17 cellular contexts compared by ENCODE assay signal in the genomic region with DNA sequence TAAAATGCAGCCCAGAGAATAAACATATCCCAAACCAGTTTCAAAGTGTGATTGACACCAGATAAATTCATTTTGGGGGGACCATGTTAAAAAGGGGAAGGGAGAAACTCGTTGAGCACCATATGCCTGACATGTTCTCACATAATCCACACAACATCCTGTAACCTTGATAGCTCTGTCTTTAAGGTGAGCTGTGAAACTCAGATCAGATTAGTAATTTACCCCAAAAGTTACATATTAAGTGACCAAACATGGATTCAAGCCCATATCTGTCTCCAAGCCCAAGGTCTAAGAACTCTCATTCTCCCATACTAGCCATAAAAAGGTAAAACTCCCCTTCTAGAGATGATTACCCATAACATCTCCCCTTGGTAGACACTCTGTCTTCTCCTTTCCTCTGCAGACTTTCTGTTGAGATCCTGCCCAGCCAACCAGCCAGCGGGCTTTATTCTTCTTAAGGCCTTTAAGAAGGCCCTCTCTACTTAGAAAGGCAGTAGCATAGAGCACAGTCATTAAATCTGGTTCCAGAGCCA.
DNase-seq lines count a peak whose midpoint lies in the region; ATAC-seq lines count a peak whose summit lies in the region.
"Had no signal": no experiment of that assay in that cellular context is flagged by ENCODE, and none has a peak within 500 bp of the region (broad histone marks: within the 10 kb centered on the region; RNA-seq: fewer than 3 reads in every experiment).

No MANE protein-coding gene starts in this region.

- H3K36me3 ChIP-seq in GM23248 (ENCODE audit: low read depth) (no peaks in the 10 kb centered on the region), mesenchymal stem cell (ENCODE audit: control insufficient read depth in 1 of 2, insufficient read depth in 2 of 2, low read depth in 1 of 2, low read length in 2 of 2) (no peaks in the 10 kb centered on the region)
- H3K36me3 ChIP-seq: BLaER1 had no signal

- H3K18ac ChIP-seq in mesenchymal stem cell (ENCODE audit: low read depth in 1 of 2, low read length in 2 of 2): no peak overlapping the region

- H3K27ac ChIP-seq in GM23248 (peak overlapping the region; percentile 81), mesenchymal stem cell (ENCODE audit: low read length, poor library complexity, severe bottlenecking) (no peak overlapping the region)
- H3K27ac ChIP-seq: BLaER1 had no signal

- WGBS in GM23248 (ENCODE audit: low coverage in 1 of 2, low lambda C conversion rate in 2 of 2, missing lambda C conversion rate in 2 of 2), 2 experiments: 69 to 77% methylated on average over 2 of the region's 2 CpGs
- WGBS in mesenchymal stem cell: 94% methylated on average over 2 of the region's 2 CpGs

- H3K4me3 Mint-ChIP-seq in activated CD4-positive, alpha-beta T cell treated with anti-CD3 and anti-CD28 coated beads, Interleukin-2, amount 10 ng/mL, durations not matched to agents 24 days and 14 days: no peak overlapping the region
- H3K4me3 Mint-ChIP-seq: activated CD4-positive, alpha-beta memory T cell treated with anti-CD3 and anti-CD28 coated beads, Interleukin-2, amount 10 ng/mL, durations not matched to agents 7 days and 5 days; dendritic cell treated with granulocyte-macrophage colony-stimulating factor and Interleukin-4, amounts not matched to agents 40 ng/mL and 50 ng/mL, for 4 days; immature natural killer cell had no signal

- peaks cover 5% of the 10 kb centered on the region for H3K9me3 Mint-ChIP-seq in activated CD4-positive, alpha-beta T cell treated with anti-CD3 and anti-CD28 coated beads, Interleukin-2, amount 10 ng/mL, durations not matched to agents 24 days and 14 days
- H3K9me3 Mint-ChIP-seq: activated CD4-positive, alpha-beta memory T cell treated with anti-CD3 and anti-CD28 coated beads, Interleukin-2, amount 10 ng/mL, durations not matched to agents 7 days and 5 days; activated T-helper 2 cell treated with anti-CD3 and anti-CD28 coated beads, Interferon-gamma antibody, Interleukin-2, Interleukin-4, amounts not matched to agents 10 μg/mL and 5 μg/mL and 100 μg/mL, durations not matched to agents 14 hours and 24 hours and 36 hours; dendritic cell treated with granulocyte-macrophage colony-stimulating factor and Interleukin-4, amounts not matched to agents 40 ng/mL and 50 ng/mL, for 4 days had no signal

- peaks cover 57% of the 10 kb centered on the region for H3F3A ChIP-seq in GM23248 (ENCODE audit: insufficient read depth)

- intact Hi-C loops in activated CD4-positive, alpha-beta T cell treated with anti-CD3 and anti-CD28 coated beads, Interleukin-2, amount 10 ng/mL, durations not matched to agents 24 days and 14 days (cut with micrococcal nuclease): no loop called here

- H4K20me1 ChIP-seq in GM23248 (ENCODE audit: insufficient read depth): no peaks in the 10 kb centered on the region
- H4K20me1 ChIP-seq: BLaER1 had no signal

- no peaks in the 10 kb centered on the region for H3K79me1 ChIP-seq in mesenchymal stem cell (replicated peaks; ENCODE audit: low read length, poor library complexity, severe bottlenecking)

- H3K27ac Mint-ChIP-seq in activated CD4-positive, alpha-beta T cell treated with anti-CD3 and anti-CD28 coated beads, Interleukin-2, amount 10 ng/mL, durations not matched to agents 24 days and 14 days: no peak overlapping the region
- H3K27ac Mint-ChIP-seq: activated CD4-positive, alpha-beta memory T cell treated with anti-CD3 and anti-CD28 coated beads, Interleukin-2, amount 10 ng/mL, durations not matched to agents 7 days and 5 days; activated T-helper 2 cell treated with anti-CD3 and anti-CD28 coated beads, Interferon-gamma antibody, Interleukin-2, Interleukin-4, amounts not matched to agents 10 μg/mL and 5 μg/mL and 100 μg/mL, durations not matched to agents 14 hours and 24 hours and 36 hours; dendritic cell treated with granulocyte-macrophage colony-stimulating factor and Interleukin-4, amounts not matched to agents 40 ng/mL and 50 ng/mL, for 4 days; immature natural killer cell had no signal

- H2BK12ac ChIP-seq in mesenchymal stem cell (ENCODE audit: low read length in 2 of 2): no peak overlapping the region

- H2AK5ac ChIP-seq in mesenchymal stem cell (ENCODE audit: low read length, severe bottlenecking): peak overlapping the region; percentile 69

- no peak overlapping the region for H3K4ac ChIP-seq in mesenchymal stem cell (ENCODE audit: low read depth in 1 of 2, low read length in 2 of 2)

- H3K23ac ChIP-seq in mesenchymal stem cell (ENCODE audit: low read length in 2 of 2): no peak overlapping the region

- no peaks in the 10 kb centered on the region for H3K36me3 Mint-ChIP-seq in activated CD4-positive, alpha-beta T cell treated with anti-CD3 and anti-CD28 coated beads, Interleukin-2, amount 10 ng/mL, durations not matched to agents 24 days and 14 days (ENCODE audit: low read depth)

- no peak overlapping the region for H4K91ac ChIP-seq in mesenchymal stem cell (ENCODE audit: low read length)

- H3K27me3 ChIP-seq in GM23248 (replicated peaks; ENCODE audit: insufficient read depth) (no peaks in the 10 kb centered on the region), mesenchymal stem cell (ENCODE audit: control insufficient read depth in 1 of 2, insufficient read depth in 1 of 2, low read length in 2 of 2) (no peaks in the 10 kb centered on the region)
- H3K27me3 ChIP-seq: BLaER1 had no signal

- H2BK120ac ChIP-seq in mesenchymal stem cell (ENCODE audit: low read depth, low read length): no peak overlapping the region

- in situ Hi-C loops in GM23248 (cut with MboI): no loop called here

- no peak overlapping the region for H3K14ac ChIP-seq in mesenchymal stem cell (ENCODE audit: low read length in 2 of 2)

- no peaks in the 10 kb centered on the region for H3K9me3 ChIP-seq in GM23248 (ENCODE audit: low read depth)
- no peaks in the 10 kb centered on the region for H3K9me3 ChIP-seq in mesenchymal stem cell (ENCODE audit: control insufficient read depth, low read length)
- H3K9me3 ChIP-seq: BLaER1 had no signal

- no peak overlapping the region for H2BK15ac ChIP-seq in mesenchymal stem cell (ENCODE audit: low read depth, poor library complexity, severe bottlenecking)

- H3K27me3 Mint-ChIP-seq in activated CD4-positive, alpha-beta T cell treated with anti-CD3 and anti-CD28 coated beads, Interleukin-2, amount 10 ng/mL, durations not matched to agents 24 days and 14 days: peaks cover 1% of the 10 kb centered on the region
- H3K27me3 Mint-ChIP-seq: dendritic cell treated with granulocyte-macrophage colony-stimulating factor and Interleukin-4, amounts not matched to agents 40 ng/mL and 50 ng/mL, for 4 days had no signal

- DNase-seq in GM23248 (no peak), mesenchymal stem cell (no peak), retina (no peak), ureter (ENCODE audit: low spot score) (no peak), NOMO-1 treated with dmso at 0.1 percent for 144 hours (lab: John Stamatoyannopoulos, UW; ENCODE audit: unreplicated experiment) (no peak)
- DNase-seq in activated CD4-positive, alpha-beta T cell treated with anti-CD3 and anti-CD28 coated beads, Interleukin-2, amount 10 ng/mL, durations not matched to agents 24 days and 14 days: no peak
- DNase-seq: activated CD4-positive, alpha-beta memory T cell treated with anti-CD3 and anti-CD28 coated beads, Interleukin-2, amount 10 ng/mL, durations not matched to agents 7 days and 5 days; immature natural killer cell; MM.1S; NCI-H2081; nucleus accumbens; stimulated activated naive CD4-positive, alpha-beta T cell had no signal

- H3K4me3 ChIP-seq in GM23248: no peak overlapping the region
- H3K4me3 ChIP-seq in mesenchymal stem cell (ENCODE audit: insufficient read depth in 1 of 2, low read depth in 1 of 2, low read length in 2 of 2): no peak overlapping the region
- H3K4me3 ChIP-seq: BLaER1 had no signal

- H3K9me2 ChIP-seq in GM23248 (ENCODE audit: insufficient read depth): no peaks in the 10 kb centered on the region

- H3K79me2 ChIP-seq in GM23248 (ENCODE audit: insufficient read depth): no peaks in the 10 kb centered on the region

- H3K4me1 Mint-ChIP-seq in activated CD4-positive, alpha-beta T cell treated with anti-CD3 and anti-CD28 coated beads, Interleukin-2, amount 10 ng/mL, durations not matched to agents 24 days and 14 days: no peaks in the 10 kb centered on the region
- H3K4me1 Mint-ChIP-seq: activated CD4-positive, alpha-beta memory T cell treated with anti-CD3 and anti-CD28 coated beads, Interleukin-2, amount 10 ng/mL, durations not matched to agents 7 days and 5 days; immature natural killer cell had no signal

- peaks cover 79% of the 10 kb centered on the region for H3K4me1 ChIP-seq in GM23248 (ENCODE audit: insufficient read depth)
- H3K4me1 ChIP-seq in mesenchymal stem cell (ENCODE audit: control insufficient read depth, insufficient read depth, low read depth, low read length): peaks cover 10% of the 10 kb centered on the region

- ATAC-seq in GM18907 (IDR thresholded peaks at IDR 0.05; ENCODE audit: unreplicated experiment) (peak; percentile 68), HG03457 (IDR thresholded peaks at IDR 0.05; ENCODE audit: unreplicated experiment) (peak; percentile 67)

- no peak overlapping the region for H4K8ac ChIP-seq in mesenchymal stem cell (ENCODE audit: low read length)

- H3K9ac ChIP-seq in GM23248 (no peak overlapping the region; the same call in 1 of the 2 replicates), mesenchymal stem cell (ENCODE audit: low read length) (no peak overlapping the region)
- H3K9ac ChIP-seq: BLaER1 had no signal

- H3K4me2 ChIP-seq in GM23248 (ENCODE audit: unreplicated experiment) (peak overlapping the region; percentile 49), mesenchymal stem cell (ENCODE audit: low read length, poor library complexity, severe bottlenecking) (no peak overlapping the region)

- H2AFZ ChIP-seq in GM23248 (no peak overlapping the region), mesenchymal stem cell (ENCODE audit: low read depth, low read length) (no peak overlapping the region)

- H2BK5ac ChIP-seq in mesenchymal stem cell (ENCODE audit: low read depth, low read length, poor library complexity, severe bottlenecking): no peak overlapping the region
